Comparison of ENCODE assay signal across 12 cellular contexts in the genomic region with DNA sequence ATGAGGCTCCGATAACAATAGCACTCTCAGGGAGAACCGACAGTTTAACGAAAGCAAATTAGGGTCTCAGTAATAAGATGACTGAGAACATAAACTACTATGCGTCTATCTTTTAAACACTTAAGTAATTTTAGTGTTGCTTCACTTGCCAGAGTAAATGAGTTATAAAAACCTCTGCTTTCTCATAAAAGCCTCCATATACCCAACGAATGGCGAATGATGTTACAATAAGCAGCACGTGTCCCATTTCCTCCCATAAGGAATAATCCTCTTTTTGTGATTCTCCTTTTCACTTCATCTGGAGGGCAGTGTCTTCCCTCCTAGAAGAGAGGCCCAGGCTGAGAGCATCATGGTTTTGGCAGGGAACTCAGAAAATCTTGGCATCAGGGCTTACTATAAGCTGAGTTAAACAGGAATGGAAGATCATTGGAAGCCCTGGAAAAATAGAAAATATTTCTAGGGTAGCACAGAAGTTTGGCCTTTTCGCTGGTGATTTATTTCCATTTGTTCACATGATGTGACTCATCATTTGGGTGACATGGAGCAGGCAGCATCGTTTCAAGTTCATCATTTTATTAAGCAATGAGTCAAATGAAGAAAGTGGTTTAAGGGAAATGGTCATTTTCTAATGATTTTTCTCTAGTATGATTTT.
DNase-seq lines count a peak whose midpoint lies in the region; ATAC-seq and TF ChIP-seq lines count a peak whose summit lies in the region.
"Had no signal": no experiment of that assay in that cellular context is flagged by ENCODE, and none has a peak within 500 bp of the region (broad histone marks: within the 10 kb centered on the region; RNA-seq: fewer than 3 reads in every experiment).

No MANE protein-coding gene starts in this region.

- H3K36me3 ChIP-seq in Karpas-422 (ENCODE audit: insufficient read depth, low read length) = no peaks in the 10 kb centered on the region
- H3K36me3 ChIP-seq: BLaER1 had no signal

- no peak overlapping the region for H3K4me3 ChIP-seq in AG04450 (ENCODE audit: low read depth, low read length)
- no peak overlapping the region for H3K4me3 ChIP-seq in Karpas-422 (ENCODE audit: low read length)
- H3K4me3 ChIP-seq: BLaER1 had no signal

- no peaks in the 10 kb centered on the region for H3K9me3 ChIP-seq in AG04450 (ENCODE audit: control insufficient read depth, insufficient read depth, low read length)
- no peaks in the 10 kb centered on the region for H3K9me3 ChIP-seq in Karpas-422 (ENCODE audit: low read length)
- H3K9me3 ChIP-seq: BLaER1 had no signal

- peak overlapping the region; percentile 70 for H3K27ac Mint-ChIP-seq in memory B cell

- POLR2A ChIA-PET in AG04450 (lab: Yijun Ruan, JAX) = no interaction called here

- H3K27me3 Mint-ChIP-seq in memory B cell = no peaks in the 10 kb centered on the region

- peaks cover 29% of the 10 kb centered on the region for H3K4me1 Mint-ChIP-seq in memory B cell

- no peak overlapping the region for H3K9ac ChIP-seq in Karpas-422 (ENCODE audit: low read length)

- H3K27ac ChIP-seq in AG04450 (ENCODE audit: low read depth, low read length) = no peak overlapping the region
- no peak overlapping the region for H3K27ac ChIP-seq in Karpas-422 (ENCODE audit: low read length)
- H3K27ac ChIP-seq: BLaER1 had no signal

- H3K79me2 ChIP-seq in Karpas-422 (ENCODE audit: low read length) = no peaks in the 10 kb centered on the region

- H3K4me2 ChIP-seq in Karpas-422 (ENCODE audit: low read depth, low read length, poor library complexity, severe bottlenecking) = peak overlapping the region; percentile 40

- no peak overlapping the region for H3K4me3 Mint-ChIP-seq in memory B cell

- H3K36me3 Mint-ChIP-seq in memory B cell = peaks cover 2% of the 10 kb centered on the region

- H3K9me2 ChIP-seq in Karpas-422 (replicated peaks; ENCODE audit: insufficient read depth, low read length) = no peaks in the 10 kb centered on the region

- H3K27me3 ChIP-seq in AG04450 (ENCODE audit: control insufficient read depth, insufficient read depth, low read length) = no peaks in the 10 kb centered on the region
- no peaks in the 10 kb centered on the region for H3K27me3 ChIP-seq in Karpas-422 (ENCODE audit: low read length)
- H3K27me3 ChIP-seq: BLaER1 had no signal

- ATAC-seq in memory B cell (ENCODE audit: low read depth) (no peak), HG02970 (IDR thresholded peaks at IDR 0.05; ENCODE audit: low FRiP score, unreplicated experiment) (no peak)
- no peak for ATAC-seq in stimulated activated naive CD8-positive, alpha-beta T cell treated with anti-CD3 and anti-CD28 coated beads, Interleukin-15, Interleukin-2, amounts not matched to agents 100 U/mL and 50 U/mL, for 24 hours

- H3K9me3 Mint-ChIP-seq in memory B cell = no peaks in the 10 kb centered on the region

- CTCF ChIA-PET in AG04450 (lab: Charles Lee) = interaction anchor here (0.6 to 2.1 kb wide), 3 partner anchors 8 to 219 kb away, joined by 3 to 12 read pairs (median 3); no protein-coding TSS in a partner anchor

- peak; percentile 37 for DNase-seq in AG04450 (ENCODE audit: low read depth, low spot score)
- no peak for DNase-seq in Karpas-422
- DNase-seq in cerebellum (ENCODE audit: low spot score) = peak; percentile 58
- DNase-seq in memory B cell (ENCODE audit: low spot score in 2 of 2) = no peak
- DNase-seq in NCI-H2107 (lab: John Stamatoyannopoulos, UW) = no peak
- no peak for DNase-seq in NCI-H510A (lab: John Stamatoyannopoulos, UW)
- no peak for DNase-seq in stimulated activated naive CD8-positive, alpha-beta T cell treated with anti-CD3 and anti-CD28 coated beads, Interleukin-15, Interleukin-2, amounts not matched to agents 100 U/mL and 50 U/mL, for 24 hours
- DNase-seq: activated CD8-positive, alpha-beta memory T cell treated with anti-CD3 and anti-CD28 coated beads, Interleukin-2, amount 50 U/mL, for 4 hours; cortex of kidney; stimulated activated CD8-positive, alpha-beta memory T cell treated with anti-CD3 and anti-CD28 coated beads, Interleukin-4, amount 100 ng/mL, for 48 hours had no signal

- no peaks in the 10 kb centered on the region for H4K20me1 ChIP-seq in Karpas-422 (ENCODE audit: insufficient read depth, low read depth, low read length)
- H4K20me1 ChIP-seq: BLaER1 had no signal

- no peak overlapping the region for H2AFZ ChIP-seq in Karpas-422 (ENCODE audit: low read length)

- H3K4me1 ChIP-seq in Karpas-422 (ENCODE audit: low read length) = peaks cover 23% of the 10 kb centered on the region

- TF ChIP-seq CTCF in AG04450 (IDR thresholded peaks at IDR 0.05; ENCODE audit: low read depth, low read length) = no peak

Comparison
In these comparisons a context has a peak if more than half of its experiments do, and no peak if none do; other contexts are left out.
1. DNase-seq: peak in AG04450 (single experiment) and cerebellum (single experiment); none in Karpas-422 (single experiment), memory B cell (0 of 2), NCI-H2107 (single experiment), NCI-H510A (single experiment) and stimulated activated naive CD8-positive, alpha-beta T cell treated with anti-CD3 and anti-CD28 coated beads, Interleukin-15, Interleukin-2, amounts not matched to agents 100 U/mL and 50 U/mL, for 24 hours (single experiment).